ENCODE assay signal across 11 cellular contexts in the genomic region with DNA sequence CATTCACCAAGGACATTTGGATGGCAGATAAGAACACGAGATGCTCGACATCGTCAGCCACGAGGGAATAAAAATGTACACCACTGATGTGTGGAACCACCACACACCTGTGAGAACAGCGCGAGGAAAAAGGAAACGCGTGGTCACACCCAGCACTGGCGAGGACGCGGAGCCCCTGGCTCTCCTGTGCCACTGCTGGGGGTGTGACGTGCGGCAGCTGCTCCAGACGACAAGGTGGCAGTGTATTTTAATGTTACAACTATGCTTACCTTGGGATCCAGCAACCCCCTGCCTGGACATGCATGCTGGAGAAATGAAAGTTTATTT.
"Had no signal": no experiment of that assay in that cellular context is flagged by ENCODE, and none has a peak within 500 bp of the region (broad histone marks: within the 10 kb centered on the region; RNA-seq: fewer than 3 reads in every experiment).

No MANE protein-coding gene starts in this region.

- H3K36me3 Mint-ChIP-seq: mesothelial cell of epicardium; stimulated activated memory B cell treated with anti-CD40 and anti-IgM and Interleukin-4, amounts not matched to agents 10 μg/mL and 1 μg/mL and 100 μg/mL, for 72 hours had no signal

- H3K4me1 ChIP-seq: ascending aorta, right atrium auricular region had no signal

- H3K27ac ChIP-seq: ascending aorta, right atrium auricular region had no signal

- H3K4me3 ChIP-seq: ascending aorta, right atrium auricular region had no signal

- H3K27me3 ChIP-seq: ascending aorta, right atrium auricular region had no signal

- H3K9me3 Mint-ChIP-seq: activated naive CD8-positive, alpha-beta T cell treated with anti-CD3 and anti-CD28 coated beads, Interleukin-2, amount 50 U/mL, for 24 hours; mesothelial cell of epicardium; stimulated activated memory B cell treated with anti-CD40 and anti-IgM and Interleukin-4, amounts not matched to agents 10 μg/mL and 1 μg/mL and 100 μg/mL, for 72 hours had no signal

- ATAC-seq: activated naive CD8-positive, alpha-beta T cell treated with anti-CD3 and anti-CD28 coated beads, Interleukin-2, amount 50 U/mL, for 24 hours; stimulated activated memory B cell treated with anti-CD40 and anti-IgM and Interleukin-4, amounts not matched to agents 10 μg/mL and 1 μg/mL and 100 μg/mL, for 72 hours had no signal

- DNase-seq: activated CD4-positive, alpha-beta T cell treated with anti-CD3 and anti-CD28 coated beads, Interleukin-2, amount 50 U/mL, for 4 hours; activated CD4-positive, CD25-positive, alpha-beta regulatory T cell treated with anti-CD3 and anti-CD28 coated beads, Interleukin-2, amount 50 U/mL, for 72 hours; activated naive CD8-positive, alpha-beta T cell treated with anti-CD3 and anti-CD28 coated beads, Interleukin-2, amount 50 U/mL, for 24 hours; kidney; small intestine; T-helper 2 cell; trophoblast cell had no signal

- H3K9me3 ChIP-seq: ascending aorta, right atrium auricular region had no signal

- H3K4me1 Mint-ChIP-seq: mesothelial cell of epicardium; stimulated activated memory B cell treated with anti-CD40 and anti-IgM and Interleukin-4, amounts not matched to agents 10 μg/mL and 1 μg/mL and 100 μg/mL, for 72 hours had no signal

- H3K27ac Mint-ChIP-seq: activated naive CD8-positive, alpha-beta T cell treated with anti-CD3 and anti-CD28 coated beads, Interleukin-2, amount 50 U/mL, for 24 hours; mesothelial cell of epicardium; stimulated activated memory B cell treated with anti-CD40 and anti-IgM and Interleukin-4, amounts not matched to agents 10 μg/mL and 1 μg/mL and 100 μg/mL, for 72 hours had no signal

- H3K4me3 Mint-ChIP-seq: activated naive CD8-positive, alpha-beta T cell treated with anti-CD3 and anti-CD28 coated beads, Interleukin-2, amount 50 U/mL, for 24 hours; mesothelial cell of epicardium; stimulated activated memory B cell treated with anti-CD40 and anti-IgM and Interleukin-4, amounts not matched to agents 10 μg/mL and 1 μg/mL and 100 μg/mL, for 72 hours had no signal

- H3K36me3 ChIP-seq: ascending aorta, right atrium auricular region had no signal
